In the genomic region with DNA sequence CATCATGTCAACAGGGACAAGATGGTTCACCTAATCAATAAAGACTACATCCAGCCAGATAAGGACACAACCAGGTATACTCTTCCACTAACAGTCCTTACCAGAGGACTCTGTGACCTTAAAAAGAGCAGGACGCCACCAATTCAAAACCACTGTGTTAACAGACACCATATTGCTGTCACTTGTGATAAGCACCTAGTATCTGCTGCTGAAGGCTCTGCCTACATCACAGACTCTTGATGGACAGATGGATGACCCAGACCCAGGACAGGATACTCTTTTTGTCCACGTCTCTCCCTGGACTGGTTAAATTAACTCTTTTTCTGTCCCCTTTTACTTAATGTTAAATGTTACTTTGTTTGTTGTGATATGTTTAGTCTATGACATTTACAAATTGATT, we compare ENCODE assay signal across 30 cellular contexts.
"Had no signal": no experiment of that assay in that cellular context is flagged by ENCODE, and none has a peak within 500 bp of the region (broad histone marks: within the 10 kb centered on the region; RNA-seq: fewer than 3 reads in every experiment).

No MANE protein-coding gene starts in this region.

- H2AFZ ChIP-seq: PC-9 had no signal

- H3K4me2 ChIP-seq: PC-9 had no signal

- H3K9me3 ChIP-seq: SJCRH30 had no signal

- H3K4me3 ChIP-seq: PC-9, SJCRH30, SK-N-MC had no signal

- H3K27ac ChIP-seq: brain microvascular endothelial cell, PC-9, RWPE1, SJCRH30, SK-N-MC, WERI-Rb-1 had no signal

- ATAC-seq: activated CD8-positive, alpha-beta memory T cell treated with anti-CD3 and anti-CD28 coated beads, Interleukin-2, amount 10 ng/mL, durations not matched to agents 7 days and 5 days had no signal

- DNase-seq: activated CD4-positive, alpha-beta memory T cell treated with anti-CD3 and anti-CD28 coated beads, Interleukin-2, amount 10 ng/mL, durations not matched to agents 7 days and 5 days; activated CD4-positive, alpha-beta T cell treated with anti-CD3 and anti-CD28 coated beads for 1 hour; activated CD4-positive, alpha-beta T cell treated with anti-CD3 and anti-CD28 coated beads for 48 hours; activated CD4-positive, CD25-positive, alpha-beta regulatory T cell; activated CD8-positive, alpha-beta memory T cell treated with anti-CD3 and anti-CD28 coated beads for 24 hours; activated CD8-positive, alpha-beta memory T cell treated with anti-CD3 and anti-CD28 coated beads, Interleukin-2, amount 10 ng/mL, durations not matched to agents 7 days and 5 days; activated CD8-positive, alpha-beta memory T cell treated with anti-CD3 and anti-CD28 coated beads, Interleukin-2, amount 50 U/mL, for 48 hours; activated effector memory CD4-positive, alpha-beta T cell treated with Interleukin-2 at 50 U/mL for 16 hours; activated naive CD4-positive, alpha-beta T cell; activated naive CD4-positive, alpha-beta T cell treated with anti-CD3 and anti-CD28 coated beads, Interleukin-2, amount 50 U/mL, for 16 hours; activated naive CD8-positive, alpha-beta T cell treated with anti-CD3 and anti-CD28 coated beads for 36 hours; activated T-cell treated with anti-CD3 and anti-CD28 coated beads, Interleukin-2, amount 50 U/mL, for 48 hours; amniotic stem cell; aorta; brain microvascular endothelial cell; NCI-H1105 treated with DMSO at 0.1 percent for 48 hours; NCI-H1436; NCI-H1694; NCI-H1930; NCI-H2081 treated with DMSO at 0.1 percent for 48 hours; NCI-H345; NCI-H524 treated with DMSO at 0.1 percent for 48 hours; PC-9; SHP77; SJCRH30; T1000; WERI-Rb-1 had no signal

- H3K27me3 ChIP-seq: brain microvascular endothelial cell, SJCRH30 had no signal

- H3K4me1 ChIP-seq: SJCRH30 had no signal

- FAIRE-seq: RCC 7860 had no signal

- H3K36me3 ChIP-seq: brain microvascular endothelial cell, SJCRH30, WERI-Rb-1 had no signal
